In genomic region chr20:47502271-47502730, GRCh38 we compare ENCODE assay signal across 1 cellular context.
TF ChIP-seq lines count a peak whose summit lies in the region.

No MANE protein-coding gene starts in this region.

TF ChIP-seq in HepG2, 621 proteins besides CTCF, POLR2A, EP300 and RAD21:
- TF ChIP-seq ZNF644 (CRISPR knock-in tag; IDR thresholded peaks at IDR 0.05; ENCODE audit: low read depth), result no peak
- peak; percentile 39; the same call in 1 of the 2 replicates for TF ChIP-seq ZNF367 (CRISPR knock-in tag; IDR thresholded peaks at IDR 0.05; ENCODE audit: borderline replicate concordance)
- TF ChIP-seq ZSCAN30 (CRISPR knock-in tag; IDR thresholded peaks at IDR 0.05), result no peak
- no peak for TF ChIP-seq TBX2 (CRISPR knock-in tag; IDR thresholded peaks at IDR 0.05; ENCODE audit: borderline replicate concordance)
- TF ChIP-seq, protein P1, sequence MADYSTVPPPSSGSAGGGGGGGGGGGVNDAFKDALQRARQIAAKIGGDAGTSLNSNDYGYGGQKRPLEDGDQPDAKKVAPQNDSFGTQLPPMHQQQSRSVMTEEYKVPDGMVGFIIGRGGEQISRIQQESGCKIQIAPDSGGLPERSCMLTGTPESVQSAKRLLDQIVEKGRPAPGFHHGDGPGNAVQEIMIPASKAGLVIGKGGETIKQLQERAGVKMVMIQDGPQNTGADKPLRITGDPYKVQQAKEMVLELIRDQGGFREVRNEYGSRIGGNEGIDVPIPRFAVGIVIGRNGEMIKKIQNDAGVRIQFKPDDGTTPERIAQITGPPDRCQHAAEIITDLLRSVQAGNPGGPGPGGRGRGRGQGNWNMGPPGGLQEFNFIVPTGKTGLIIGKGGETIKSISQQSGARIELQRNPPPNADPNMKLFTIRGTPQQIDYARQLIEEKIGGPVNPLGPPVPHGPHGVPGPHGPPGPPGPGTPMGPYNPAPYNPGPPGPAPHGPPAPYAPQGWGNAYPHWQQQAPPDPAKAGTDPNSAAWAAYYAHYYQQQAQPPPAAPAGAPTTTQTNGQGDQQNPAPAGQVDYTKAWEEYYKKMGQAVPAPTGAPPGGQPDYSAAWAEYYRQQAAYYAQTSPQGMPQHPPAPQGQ (CRISPR knock-in tag; IDR thresholded peaks at IDR 0.05; ENCODE audit: borderline replicate concordance), result no peak
- no peak for TF ChIP-seq ZNF225 (CRISPR knock-in tag; IDR thresholded peaks at IDR 0.05)
- no peak for TF ChIP-seq KLF11 (CRISPR knock-in tag; IDR thresholded peaks at IDR 0.05)
- TF ChIP-seq BCL6 (CRISPR knock-in tag; IDR thresholded peaks at IDR 0.05), result no peak
- 0 out of 2 replicates have a peak, but pooled peaks have one; percentile 47 for TF ChIP-seq CENPBD1 (CRISPR knock-in tag; IDR thresholded peaks at IDR 0.05; ENCODE audit: borderline replicate concordance, low read depth)
- TF ChIP-seq SUZ12 (IDR thresholded peaks at IDR 0.05; ENCODE audit: low read depth, low read length), result no peak
- no peak for TF ChIP-seq SMARCE1 (IDR thresholded peaks at IDR 0.05; ENCODE audit: borderline replicate concordance)
- TF ChIP-seq PHF21A (CRISPR knock-in tag; IDR thresholded peaks at IDR 0.05), result 0 out of 2 replicates have a peak, but pooled peaks have one; percentile 9
- TF ChIP-seq MAFK (conservative IDR thresholded peaks at IDR 0.05 in 1 of 2, IDR thresholded peaks at IDR 0.05 in 1 of 2; ENCODE audit: low read length in 2 of 2), result no peak
- TF ChIP-seq CREB1 (IDR thresholded peaks at IDR 0.05), result no peak
- TF ChIP-seq CREB1 (CRISPR knock-in tag; IDR thresholded peaks at IDR 0.05), result no peak
- TF ChIP-seq, protein P2, sequence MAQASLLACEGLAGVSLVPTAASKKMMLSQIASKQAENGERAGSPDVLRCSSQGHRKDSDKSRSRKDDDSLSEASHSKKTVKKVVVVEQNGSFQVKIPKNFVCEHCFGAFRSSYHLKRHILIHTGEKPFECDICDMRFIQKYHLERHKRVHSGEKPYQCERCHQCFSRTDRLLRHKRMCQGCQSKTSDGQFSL (CRISPR knock-in tag; IDR thresholded peaks at IDR 0.05), result peak; percentile 79
- TF ChIP-seq, protein P3, sequence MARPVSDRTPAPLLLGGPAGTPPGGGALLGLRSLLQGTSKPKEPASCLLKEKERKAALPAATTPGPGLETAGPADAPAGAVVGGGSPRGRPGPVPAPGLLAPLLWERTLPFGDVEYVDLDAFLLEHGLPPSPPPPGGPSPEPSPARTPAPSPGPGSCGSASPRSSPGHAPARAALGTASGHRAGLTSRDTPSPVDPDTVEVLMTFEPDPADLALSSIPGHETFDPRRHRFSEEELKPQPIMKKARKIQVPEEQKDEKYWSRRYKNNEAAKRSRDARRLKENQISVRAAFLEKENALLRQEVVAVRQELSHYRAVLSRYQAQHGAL (CRISPR knock-in tag; IDR thresholded peaks at IDR 0.05; ENCODE audit: not compliant biosample characterization), result peak; percentile 17
- 0 out of 2 replicates have a peak, but pooled peaks have one; percentile 2 for TF ChIP-seq NFE2 (CRISPR knock-in tag; IDR thresholded peaks at IDR 0.05)
- TF ChIP-seq SIN3A (IDR thresholded peaks at IDR 0.05; ENCODE audit: borderline replicate concordance, low read depth, low read length), result 0 out of 2 replicates have a peak, but pooled peaks have one; percentile 17
- TF ChIP-seq CAMTA2 (CRISPR knock-in tag; IDR thresholded peaks at IDR 0.05; ENCODE audit: borderline replicate concordance), result no peak
- TF ChIP-seq, protein P4, sequence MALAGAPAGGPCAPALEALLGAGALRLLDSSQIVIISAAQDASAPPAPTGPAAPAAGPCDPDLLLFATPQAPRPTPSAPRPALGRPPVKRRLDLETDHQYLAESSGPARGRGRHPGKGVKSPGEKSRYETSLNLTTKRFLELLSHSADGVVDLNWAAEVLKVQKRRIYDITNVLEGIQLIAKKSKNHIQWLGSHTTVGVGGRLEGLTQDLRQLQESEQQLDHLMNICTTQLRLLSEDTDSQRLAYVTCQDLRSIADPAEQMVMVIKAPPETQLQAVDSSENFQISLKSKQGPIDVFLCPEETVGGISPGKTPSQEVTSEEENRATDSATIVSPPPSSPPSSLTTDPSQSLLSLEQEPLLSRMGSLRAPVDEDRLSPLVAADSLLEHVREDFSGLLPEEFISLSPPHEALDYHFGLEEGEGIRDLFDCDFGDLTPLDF (CRISPR knock-in tag; IDR thresholded peaks at IDR 0.05), result peak; percentile 10; the same call in 1 of the 2 replicates
- peak; percentile 16 for TF ChIP-seq AGO2 (optimal IDR thresholded peaks at IDR 0.05; ENCODE audit: low read depth, low read length)
- no peak for TF ChIP-seq HIVEP1 (CRISPR knock-in tag; IDR thresholded peaks at IDR 0.05)
- TF ChIP-seq ZNF839 (CRISPR knock-in tag; IDR thresholded peaks at IDR 0.05; ENCODE audit: borderline replicate concordance), result no peak
- TF ChIP-seq ZBTB26 (CRISPR knock-in tag; IDR thresholded peaks at IDR 0.05; ENCODE audit: borderline replicate concordance), result no peak
- 0 out of 2 replicates have a peak, but pooled peaks have one; percentile 20 for TF ChIP-seq MLLT10 (CRISPR knock-in tag; IDR thresholded peaks at IDR 0.05)
- TF ChIP-seq ZNF879 (CRISPR knock-in tag; IDR thresholded peaks at IDR 0.05), result 0 out of 2 replicates have a peak, but pooled peaks have one; percentile 11
- TF ChIP-seq NFIC (IDR thresholded peaks at IDR 0.05; ENCODE audit: low read length), result 0 out of 2 replicates have a peak, but pooled peaks have one; percentile 14
- TF ChIP-seq ZNF878 (CRISPR knock-in tag; IDR thresholded peaks at IDR 0.05), result 0 out of 2 replicates have a peak, but pooled peaks have one; percentile 30
